ENCODE assay signal across 8 cellular contexts in the genomic region with DNA sequence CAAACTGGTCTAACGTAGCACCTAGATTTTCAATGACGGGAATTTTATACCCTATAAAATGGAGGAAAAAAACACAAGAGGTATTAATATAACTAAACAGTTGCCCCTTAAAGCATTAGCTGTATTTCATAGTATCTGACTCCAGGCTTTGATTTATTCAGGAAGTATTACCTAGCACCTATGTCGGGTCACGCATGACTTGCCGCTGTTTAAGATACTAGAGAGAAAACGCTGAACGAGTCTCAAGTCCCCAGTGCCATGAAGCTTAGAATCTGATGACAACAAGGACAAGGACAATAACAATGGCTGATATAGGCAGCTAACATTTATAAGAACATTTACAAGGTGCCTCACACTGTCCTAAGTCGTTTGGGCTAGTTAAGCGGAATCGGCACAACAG. TPM values are rescaled to one million over a fixed set of nuclear protein-coding genes. Genes with fewer than 3 reads are reported as not detected.
DNase-seq lines count a peak whose midpoint lies in the region; TF ChIP-seq lines count a peak whose summit lies in the region.

No MANE protein-coding gene starts in this region.

- peak overlapping the region; percentile 98 for H3K27ac Mint-ChIP-seq in activated CD4-positive, alpha-beta memory T cell treated with anti-CD3 and anti-CD28 coated beads for 36 hours

- H3K4me1 ChIP-seq in cardiac muscle cell (ENCODE audit: low read depth): peaks cover 15% of the 10 kb centered on the region
- H3K4me1 ChIP-seq in iPS-18a (ENCODE audit: control insufficient read depth, low read depth, low read length): peaks cover 7% of the 10 kb centered on the region
- peaks cover 14% of the 10 kb centered on the region for H3K4me1 ChIP-seq in testis

- no peaks in the 10 kb centered on the region for H3K27me3 Mint-ChIP-seq in activated CD4-positive, alpha-beta memory T cell treated with anti-CD3 and anti-CD28 coated beads for 36 hours

- 47 to 49% methylated on average over 10 of the region's 10 CpGs for WGBS in testis, 2 donors

- no peak for TF ChIP-seq POLR2A in testis (IDR thresholded peaks at IDR 0.05)

- peaks cover 46% of the 10 kb centered on the region for H3K36me3 Mint-ChIP-seq in activated CD4-positive, alpha-beta memory T cell treated with anti-CD3 and anti-CD28 coated beads for 36 hours

- H3K9me3 ChIP-seq in cardiac muscle cell (ENCODE audit: low read depth) (no peaks in the 10 kb centered on the region), iPS-18a (ENCODE audit: control insufficient read depth, low read depth, low read length) (no peaks in the 10 kb centered on the region), testis (no peaks in the 10 kb centered on the region)

- peak overlapping the region; percentile 90 for H3K27ac ChIP-seq in cardiac muscle cell
- H3K27ac ChIP-seq in iPS-18a (ENCODE audit: low read length): no peak overlapping the region
- peak overlapping the region; percentile 93 to 94 for H3K27ac ChIP-seq in testis

- DNase-seq in cardiac muscle cell (ENCODE audit: low read depth in 1 of 2, low spot score in 1 of 2) (no peak), cardiac septum (ENCODE audit: low spot score) (no peak), testis (no peak), T1000 (lab: John Stamatoyannopoulos, UW) (no peak), NCI-H69 (lab: John Stamatoyannopoulos, UW) (no peak), NCI-H2029 treated with DMSO at 0.1 percent for 48 hours (lab: John Stamatoyannopoulos, UW) (no peak)
- no peak for DNase-seq in activated CD4-positive, alpha-beta memory T cell treated with anti-CD3 and anti-CD28 coated beads for 36 hours

- H3K27me3 ChIP-seq in cardiac muscle cell (no peaks in the 10 kb centered on the region), iPS-18a (ENCODE audit: control insufficient read depth, insufficient read depth, low read length) (no peaks in the 10 kb centered on the region), testis (no peaks in the 10 kb centered on the region)

- peak overlapping the region; percentile 64 for H3K4me3 ChIP-seq in cardiac muscle cell
- peak overlapping the region; percentile 90 for H3K4me3 ChIP-seq in iPS-18a (ENCODE audit: low read length)
- H3K4me3 ChIP-seq in testis: peak overlapping the region; percentile 94 to 98

- peak overlapping the region; percentile 90 for H3K9ac ChIP-seq in iPS-18a (ENCODE audit: low read length)

- intact Hi-C loops in cardiac septum (cut with DNase I) (loop anchor here (5.0 kb wide), 1 partner anchor 359 kb away; a partner anchor contains a TSS), testis (cut with DNase I; ENCODE audit: low total_unique reads) (loop anchor here (10.0 kb wide), 1 partner anchor 352 kb away; no protein-coding TSS in a partner anchor)
- intact Hi-C loops in activated CD4-positive, alpha-beta memory T cell treated with anti-CD3 and anti-CD28 coated beads for 36 hours (cut with micrococcal nuclease): no loop called here

- H3K36me3 ChIP-seq in cardiac muscle cell (peaks cover 6% of the 10 kb centered on the region), iPS-18a (ENCODE audit: control insufficient read depth, low read depth, low read length) (peaks cover 24% of the 10 kb centered on the region), testis (ENCODE audit: low read depth, missing control alignments) (no peaks in the 10 kb centered on the region)

- CTCF ChIA-PET in activated CD4-positive, alpha-beta memory T cell treated with anti-CD3 and anti-CD28 coated beads for 36 hours (lab: Charles Lee): interaction anchor here (0.6 to 3.1 kb wide), 7 partner anchors 10 to 348 kb away, joined by 3 to 14 read pairs (median 5); no protein-coding TSS in a partner anchor

- H3K4me1 Mint-ChIP-seq in activated CD4-positive, alpha-beta memory T cell treated with anti-CD3 and anti-CD28 coated beads for 36 hours (ENCODE audit: low read depth): peaks cover 51% of the 10 kb centered on the region

- H3K9me3 Mint-ChIP-seq in activated CD4-positive, alpha-beta memory T cell treated with anti-CD3 and anti-CD28 coated beads for 36 hours: no peaks in the 10 kb centered on the region

- POLR2A ChIA-PET in activated CD4-positive, alpha-beta memory T cell treated with anti-CD3 and anti-CD28 coated beads for 36 hours (lab: Charles Lee): interaction anchor here (0.6 to 1.9 kb wide), 4 partner anchors 8 to 33 kb away, joined by 3 to 4 read pairs (median 3); no protein-coding TSS in a partner anchor

- TF ChIP-seq CTCF in cardiac muscle cell (IDR thresholded peaks at IDR 0.05; ENCODE audit: low read depth, low read length) (no peak), testis (IDR thresholded peaks at IDR 0.05) (no peak)

- H3K4me3 Mint-ChIP-seq in activated CD4-positive, alpha-beta memory T cell treated with anti-CD3 and anti-CD28 coated beads for 36 hours: peak overlapping the region; percentile 95

RNA-seq across cellular contexts. Expression of a gene that starts 1.9 kb away (rescaled TPM):
- total RNA-seq in cardiac muscle cell: 36.6 and 43.1 TPM in 2 replicates
- polyA plus RNA-seq in cardiac muscle cell: 131 and 168 TPM in 2 replicates
- total RNA-seq in cardiac septum: 26.0 TPM
- total RNA-seq in activated CD4-positive, alpha-beta memory T cell treated with anti-CD3 and anti-CD28 coated beads for 36 hours: 100 to 1,000 TPM; 167 to 173 TPM
- 10 to 100 TPM; 91.0 to 91.1 TPM for total RNA-seq in testis
- 121 TPM for polyA plus RNA-seq in testis (ENCODE audit: insufficient read depth, low read depth, low replicate concordance)

RNA-seq across cellular contexts. Expression of a gene that starts 15.8 kb away (rescaled TPM):
- total RNA-seq in cardiac muscle cell (48.3 and 49.0 TPM in 2 replicates), cardiac septum (51.6 TPM), testis (100 to 1,000 TPM; 128 to 134 TPM)
- polyA plus RNA-seq in cardiac muscle cell (78.0 and 103 TPM in 2 replicates), testis (ENCODE audit: insufficient read depth, low read depth, low replicate concordance) (178 TPM)
- 10 to 100 TPM; 30.9 to 31.7 TPM for total RNA-seq in activated CD4-positive, alpha-beta memory T cell treated with anti-CD3 and anti-CD28 coated beads for 36 hours

RNA-seq across cellular contexts. Expression of a gene that starts 41.3 kb away (rescaled TPM):
- total RNA-seq in cardiac muscle cell: 28.0 and 30.3 TPM in 2 replicates
- polyA plus RNA-seq in cardiac muscle cell: 33.4 and 36.0 TPM in 2 replicates
- 17.5 TPM for total RNA-seq in cardiac septum
- 10 to 100 TPM; 34.8 to 36.3 TPM for total RNA-seq in activated CD4-positive, alpha-beta memory T cell treated with anti-CD3 and anti-CD28 coated beads for 36 hours
- total RNA-seq in testis: 10 to 100 TPM; 31.1 to 36.1 TPM
- polyA plus RNA-seq in testis (ENCODE audit: insufficient read depth, low read depth, low replicate concordance): 20.0 TPM
